ENCODE assay signal across 13 cellular contexts in genomic region chr5:136729901-136730355, GRCh38.
A peak's percentile ranks its signal among the peaks of the same experiment; 100 is the strongest.
DNase-seq lines count a peak whose midpoint lies in the region; ATAC-seq, FAIRE-seq and TF ChIP-seq lines count a peak whose summit lies in the region.
"Had no signal": no experiment of that assay in that cellular context is flagged by ENCODE, and none has a peak within 500 bp of the region (broad histone marks: within the 10 kb centered on the region; RNA-seq: fewer than 3 reads in every experiment).

No MANE protein-coding gene starts in this region.

- no peaks in the 10 kb centered on the region for H3K79me2 ChIP-seq in astrocyte (ENCODE audit: insufficient read depth, low read length)

- no peak for TF ChIP-seq POLR2A in spleen (IDR thresholded peaks at IDR 0.05)

- H3K4me3 Mint-ChIP-seq in astrocyte (ENCODE audit: unreplicated experiment): no peak overlapping the region

- no peaks in the 10 kb centered on the region for H3K79me1 ChIP-seq in mesenchymal stem cell (replicated peaks; ENCODE audit: low read length, poor library complexity, severe bottlenecking)

- H2BK15ac ChIP-seq in mesenchymal stem cell (ENCODE audit: low read depth, poor library complexity, severe bottlenecking): no peak overlapping the region

- H4K20me1 ChIP-seq in astrocyte (ENCODE audit: insufficient read depth, low read length): no peaks in the 10 kb centered on the region

- H2AFZ ChIP-seq in astrocyte (ENCODE audit: low read depth, low read length) (no peak overlapping the region), mesenchymal stem cell (ENCODE audit: low read depth, low read length) (no peak overlapping the region)

- H3K4me2 ChIP-seq in astrocyte (ENCODE audit: low read length): peak overlapping the region; percentile 70
- H3K4me2 ChIP-seq in mesenchymal stem cell (ENCODE audit: low read length, poor library complexity, severe bottlenecking): peak overlapping the region; percentile 10

- no peak overlapping the region for H3K18ac ChIP-seq in mesenchymal stem cell (ENCODE audit: low read depth in 1 of 2, low read length in 2 of 2)

- H3K14ac ChIP-seq in mesenchymal stem cell (ENCODE audit: low read length in 2 of 2): no peak overlapping the region

- DNase-seq in DMS79 (lab: John Stamatoyannopoulos, UW): peak; percentile 61
- peak; percentile 86 for DNase-seq in LoVo (ENCODE audit: low spot score)
- peak; percentile 96 for DNase-seq in astrocyte (ENCODE audit: low read depth)
- peak; percentile 89 for DNase-seq in mesenchymal stem cell
- no peak for DNase-seq in spleen
- DNase-seq in GM10248 (ENCODE audit: extremely low spot score): no peak
- DNase-seq: activated CD4-positive, alpha-beta T cell treated with anti-CD3 and anti-CD28 coated beads for 1 hour; Calu3; cerebellar nuclear complex; NCI-H1048 had no signal

- no peak overlapping the region for H4K8ac ChIP-seq in mesenchymal stem cell (ENCODE audit: low read length)

- no peak overlapping the region for H4K91ac ChIP-seq in mesenchymal stem cell (ENCODE audit: low read length)

- no peaks in the 10 kb centered on the region for H3K9me3 Mint-ChIP-seq in astrocyte (ENCODE audit: unreplicated experiment)

- intact Hi-C loops in spleen (cut with DNase I; ENCODE audit: low total_unique reads): no loop called here

- H3K4me1 ChIP-seq in astrocyte (ENCODE audit: insufficient read depth, low read length) (peaks cover 20% of the 10 kb centered on the region), mesenchymal stem cell (ENCODE audit: control insufficient read depth, insufficient read depth, low read depth, low read length) (peaks cover 8% of the 10 kb centered on the region), spleen (no peaks in the 10 kb centered on the region)
- H3K4me1 ChIP-seq: gastroesophageal sphincter had no signal

- FAIRE-seq in astrocyte (lab: Jason Lieb, UNC): peak; percentile 32

- no peak overlapping the region for H3K4me3 ChIP-seq in astrocyte (ENCODE audit: insufficient read depth, low read depth, low read length)
- no peak overlapping the region for H3K4me3 ChIP-seq in mesenchymal stem cell (ENCODE audit: insufficient read depth in 1 of 2, low read depth in 1 of 2, low read length in 2 of 2)
- H3K4me3 ChIP-seq in spleen: no peak overlapping the region
- H3K4me3 ChIP-seq: gastroesophageal sphincter had no signal

- H3K23ac ChIP-seq in mesenchymal stem cell (ENCODE audit: low read length in 2 of 2): no peak overlapping the region

- H2BK12ac ChIP-seq in mesenchymal stem cell (ENCODE audit: low read length in 2 of 2): no peak overlapping the region

- ATAC-seq in HG03135 (IDR thresholded peaks at IDR 0.05; ENCODE audit: unreplicated experiment) (no peak), GM19035 (IDR thresholded peaks at IDR 0.05; ENCODE audit: unreplicated experiment) (no peak)
- ATAC-seq: gastroesophageal sphincter had no signal

- H2BK5ac ChIP-seq in mesenchymal stem cell (ENCODE audit: low read depth, low read length, poor library complexity, severe bottlenecking): no peak overlapping the region

- 39% methylated on average over 3 of the region's 4 CpGs for WGBS in mesenchymal stem cell
- 80 to 84% (median 82%) methylated on average over 4 of the region's 4 CpGs for WGBS in spleen, 5 donors

- H3K27me3 ChIP-seq in astrocyte (ENCODE audit: insufficient read depth, low read length): no peaks in the 10 kb centered on the region
- peaks cover 0 to 4% of the 10 kb centered on the region in 2 experiments for H3K27me3 ChIP-seq in mesenchymal stem cell (ENCODE audit: control insufficient read depth in 1 of 2, insufficient read depth in 1 of 2, low read length in 2 of 2)
- no peaks in the 10 kb centered on the region for H3K27me3 ChIP-seq in spleen (replicated peaks in 1 of 7)
- H3K27me3 ChIP-seq: gastroesophageal sphincter had no signal

- no peak overlapping the region for H2BK120ac ChIP-seq in mesenchymal stem cell (ENCODE audit: low read depth, low read length)

- peak overlapping the region; percentile 75 for H3K27ac ChIP-seq in astrocyte (ENCODE audit: low read depth, low read length)
- peak overlapping the region; percentile 57 for H3K27ac ChIP-seq in mesenchymal stem cell (ENCODE audit: low read length, poor library complexity, severe bottlenecking)
- no peak overlapping the region for H3K27ac ChIP-seq in spleen
- H3K27ac ChIP-seq: gastroesophageal sphincter had no signal

- TF ChIP-seq CTCF in astrocyte (IDR thresholded peaks at IDR 0.05; ENCODE audit: insufficient read depth, low read depth, low read length): no peak
- no peak for TF ChIP-seq CTCF in spleen (IDR thresholded peaks at IDR 0.05 in 8 of 11, conservative IDR thresholded peaks at IDR 0.05 in 3 of 11)
- TF ChIP-seq CTCF in GM10248 (IDR thresholded peaks at IDR 0.05; ENCODE audit: control extremely low read depth, extremely low read depth, low read depth, missing control alignments): no peak

- H2AK5ac ChIP-seq in mesenchymal stem cell (ENCODE audit: low read length, severe bottlenecking): no peak overlapping the region

- H3K27me3 Mint-ChIP-seq in astrocyte (ENCODE audit: low read depth, unreplicated experiment): peaks cover 2% of the 10 kb centered on the region

- H3K36me3 Mint-ChIP-seq in astrocyte (ENCODE audit: low read depth, unreplicated experiment): no peaks in the 10 kb centered on the region

- POLR2A ChIA-PET in GM10248 (lab: Yijun Ruan, JAX): no interaction called here

- H3K36me3 ChIP-seq in astrocyte (ENCODE audit: insufficient read depth, low read length) (no peaks in the 10 kb centered on the region), mesenchymal stem cell (ENCODE audit: control insufficient read depth in 1 of 2, insufficient read depth in 2 of 2, low read depth in 1 of 2, low read length in 2 of 2) (no peaks in the 10 kb centered on the region), spleen (no peaks in the 10 kb centered on the region)
- H3K36me3 ChIP-seq: gastroesophageal sphincter had no signal

- no peak overlapping the region for H3K4ac ChIP-seq in mesenchymal stem cell (ENCODE audit: low read depth in 1 of 2, low read length in 2 of 2)

- peaks cover 15% of the 10 kb centered on the region for H3K4me1 Mint-ChIP-seq in astrocyte (ENCODE audit: low read depth, unreplicated experiment)

- H3K27ac Mint-ChIP-seq in astrocyte (ENCODE audit: unreplicated experiment): peak overlapping the region; percentile 78

- peak overlapping the region; percentile 49 for H3K9ac ChIP-seq in astrocyte (ENCODE audit: low read length)
- no peak overlapping the region for H3K9ac ChIP-seq in mesenchymal stem cell (ENCODE audit: low read length)

- CTCF ChIA-PET in GM10248 (lab: Yijun Ruan, JAX): no interaction called here

- H3K9me3 ChIP-seq in astrocyte (ENCODE audit: insufficient read depth, low read depth, low read length) (no peaks in the 10 kb centered on the region), mesenchymal stem cell (ENCODE audit: control insufficient read depth, low read length) (no peaks in the 10 kb centered on the region), spleen (no peaks in the 10 kb centered on the region)
- H3K9me3 ChIP-seq: gastroesophageal sphincter had no signal

Comparison
In these comparisons a context has a peak if more than half of its experiments do, and no peak if none do; other contexts are left out.
1. DNase-seq: peak in DMS79 (single experiment), LoVo (single experiment), astrocyte (single experiment) and mesenchymal stem cell (single experiment); none in spleen (single experiment) and GM10248 (single experiment).
2. H3K27ac ChIP-seq: peak in astrocyte (single experiment) and mesenchymal stem cell (single experiment); none in spleen (0 of 8).